ENCODE assay signal across 9 cellular contexts in the genomic region with DNA sequence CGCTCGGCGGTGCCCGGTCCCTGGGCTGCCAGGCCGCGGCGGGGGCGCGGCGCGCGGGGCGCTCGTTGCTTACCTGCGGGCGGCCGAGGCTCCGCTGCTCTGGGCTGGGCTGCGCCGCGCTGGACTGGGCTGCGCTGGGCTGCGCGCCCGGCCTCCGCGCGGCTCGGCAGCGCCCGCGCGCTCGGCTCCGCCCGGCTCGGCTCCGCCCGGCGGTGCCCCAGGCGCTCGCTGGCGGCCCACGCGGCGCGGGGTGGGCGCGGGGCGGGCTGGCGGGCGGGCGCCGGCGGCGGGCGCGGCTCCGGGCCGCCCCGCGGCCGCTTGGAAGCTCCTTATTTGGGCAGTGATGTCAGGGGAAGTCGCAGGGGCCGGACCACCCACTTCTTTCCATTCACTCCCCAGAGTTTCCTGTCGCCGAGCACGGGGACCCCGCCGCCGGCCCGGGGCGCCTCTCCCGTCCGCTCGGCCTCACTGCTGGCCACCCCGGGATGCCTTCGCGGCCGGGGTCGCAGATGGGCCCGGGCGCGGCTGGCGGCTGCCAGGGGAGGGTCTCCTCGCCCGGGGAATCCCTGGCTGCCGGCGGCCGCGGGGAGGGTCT.
DNase-seq lines count a peak whose midpoint lies in the region; ATAC-seq and TF ChIP-seq lines count a peak whose summit lies in the region.
"Had no signal": no experiment of that assay in that cellular context is flagged by ENCODE, and none has a peak within 500 bp of the region (broad histone marks: within the 10 kb centered on the region; RNA-seq: fewer than 3 reads in every experiment).

No MANE protein-coding gene starts in this region.

- H3K4me3 ChIP-seq in AG10803 (ENCODE audit: low read length) (peak overlapping the region; percentile 75), rectal smooth muscle tissue (ENCODE audit: low read length) (peak overlapping the region; percentile 68), vagina (peak overlapping the region; percentile 60 to 62)
- H3K4me3 ChIP-seq: K562 had no signal

- H3K4me1 ChIP-seq in rectal smooth muscle tissue (ENCODE audit: control insufficient read depth, insufficient read depth, low read length) (no peaks in the 10 kb centered on the region), vagina (peaks cover 23% of the 10 kb centered on the region)

- no peaks in the 10 kb centered on the region for H3K27me3 Mint-ChIP-seq in activated naive CD8-positive, alpha-beta T cell

- ATAC-seq in GM19023 (IDR thresholded peaks at IDR 0.05; ENCODE audit: unreplicated experiment) (peak; percentile 70), HG03175 (IDR thresholded peaks at IDR 0.05; ENCODE audit: unreplicated experiment) (peak; percentile 74), left cardiac atrium (peak; percentile 79 to 88)
- ATAC-seq: K562 had no signal

- H3K4me1 Mint-ChIP-seq in activated naive CD8-positive, alpha-beta T cell (ENCODE audit: low read depth), result peaks cover 72% of the 10 kb centered on the region

- H3K27me3 ChIP-seq in rectal smooth muscle tissue (ENCODE audit: control insufficient read depth, insufficient read depth, low read length) (no peaks in the 10 kb centered on the region), vagina (no peaks in the 10 kb centered on the region)

- intact Hi-C loops in left cardiac atrium (cut with DNase I), result loop anchor here in 1 of 2 donors (10.0 kb wide), 1 partner anchor 87 kb away; no protein-coding TSS in a partner anchor
- intact Hi-C loops in vagina (cut with DNase I), result no loop called here

- no peak overlapping the region for H3K27ac Mint-ChIP-seq in activated naive CD8-positive, alpha-beta T cell

- peak overlapping the region; percentile 74 for H3K27ac ChIP-seq in rectal smooth muscle tissue (ENCODE audit: low read depth, low read length)
- peak overlapping the region; percentile 93 for H3K27ac ChIP-seq in vagina

- TF ChIP-seq CTCF in AG10803 (conservative IDR thresholded peaks at IDR 0.05; ENCODE audit: low read length) (no peak), vagina (IDR thresholded peaks at IDR 0.05) (no peak)

- H3K36me3 Mint-ChIP-seq in activated naive CD8-positive, alpha-beta T cell, result peaks cover 16% of the 10 kb centered on the region

- peak in 1 of 2 donors; percentile 31 for TF ChIP-seq POLR2A in vagina (IDR thresholded peaks at IDR 0.05)

- no peaks in the 10 kb centered on the region for H3K36me3 ChIP-seq in rectal smooth muscle tissue (ENCODE audit: control insufficient read depth, insufficient read depth, low read length)
- H3K36me3 ChIP-seq in vagina, result no peaks in the 10 kb centered on the region

- no peaks in the 10 kb centered on the region for H3K9me3 ChIP-seq in vagina

- DNase-seq in AG10803 (ENCODE audit: low read depth) (peak; percentile 81), SK-N-DZ (ENCODE audit: low spot score) (peak; percentile 43), left cardiac atrium (peak; percentile 86), vagina (ENCODE audit: extremely low spot score in 2 of 2) (no peak)

- peak overlapping the region; percentile 54 for H3K4me3 Mint-ChIP-seq in activated naive CD8-positive, alpha-beta T cell

- H3K9me3 Mint-ChIP-seq in activated naive CD8-positive, alpha-beta T cell (ENCODE audit: low read depth), result no peaks in the 10 kb centered on the region

- H3K9ac ChIP-seq in rectal smooth muscle tissue (ENCODE audit: low read length), result no peak overlapping the region

Comparison
In these comparisons a context has a peak if more than half of its experiments do, and no peak if none do; other contexts are left out.
1. DNase-seq: peak in AG10803 (single experiment), SK-N-DZ (single experiment) and left cardiac atrium (single experiment); none in vagina (0 of 2).
2. Peak in every context shown above with its lines, with median percentiles within 50 percentile points of each other: H3K4me3 ChIP-seq and ATAC-seq.